15 cellular contexts compared by ENCODE assay signal in the genomic region with DNA sequence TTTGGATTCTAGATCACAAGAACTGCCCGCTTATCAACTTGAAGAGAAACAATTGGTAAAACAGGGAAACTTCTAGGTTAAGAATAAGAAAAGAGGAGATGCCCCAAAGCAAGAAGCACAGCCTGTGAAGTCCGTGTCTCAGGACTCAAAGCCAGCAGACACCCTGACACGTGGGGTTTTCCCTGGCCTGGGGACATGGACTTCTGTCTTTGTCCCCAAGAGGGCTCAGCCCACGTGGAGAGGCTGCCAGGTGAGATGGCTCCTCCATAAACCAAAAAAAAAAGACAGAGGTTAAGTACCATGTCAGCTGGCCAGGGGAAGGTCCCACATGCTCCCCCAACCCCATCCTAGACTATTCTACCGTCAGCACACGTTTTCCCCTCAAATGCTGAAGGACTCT. TPM values are rescaled to one million over a fixed set of nuclear protein-coding genes. Genes with fewer than 3 reads are reported as not detected.
A peak's percentile ranks its signal among the peaks of the same experiment; 100 is the strongest.
DNase-seq lines count a peak whose midpoint lies in the region; ATAC-seq and TF ChIP-seq lines count a peak whose summit lies in the region.
"Had no signal": no experiment of that assay in that cellular context is flagged by ENCODE, and none has a peak within 500 bp of the region (broad histone marks: within the 10 kb centered on the region; RNA-seq: fewer than 3 reads in every experiment).

No MANE protein-coding gene starts in this region.

- no peak for TF ChIP-seq EP300 in transverse colon (IDR thresholded peaks at IDR 0.05; ENCODE audit: low read depth)

- no peaks in the 10 kb centered on the region for H3K9me3 ChIP-seq in colonic mucosa
- H3K9me3 ChIP-seq in mucosa of descending colon = no peaks in the 10 kb centered on the region
- no peaks in the 10 kb centered on the region for H3K9me3 ChIP-seq in transverse colon

- in situ Hi-C loops in transverse colon (cut with MboI; ENCODE audit: low pct_ligation_motif_present in 1 of 4, low pct_unique_long_range_greater_than_20kb in 1 of 4, low sequenced_read_pairs in 3 of 4) = no loop called here

- WGBS in transverse colon (ENCODE audit: low coverage in 1 of 2), 2 donors = 49 to 59% methylated on average over 5 to 6 of the region's 6 CpGs

- TF ChIP-seq CTCF in colonic mucosa (IDR thresholded peaks at IDR 0.05) (no peak), mucosa of descending colon (IDR thresholded peaks at IDR 0.05) (no peak), transverse colon (IDR thresholded peaks at IDR 0.05) (peak in 1 of 5 experiments; percentile 38)

- H3K4me1 ChIP-seq in colonic mucosa (peaks cover 11% of the 10 kb centered on the region), mucosa of descending colon (ENCODE audit: low read depth) (peaks cover 22% of the 10 kb centered on the region), transverse colon (peaks cover 10 to 55% (median 24%) of the 10 kb centered on the region in 4 donors)

- H3K4me3 ChIP-seq in colonic mucosa = no peak overlapping the region
- no peak overlapping the region for H3K4me3 ChIP-seq in mucosa of descending colon
- H3K4me3 ChIP-seq in transverse colon = peak overlapping the region in 1 of 4 donors; percentile 10

- H3K36me3 ChIP-seq in colonic mucosa = no peaks in the 10 kb centered on the region
- H3K36me3 ChIP-seq in mucosa of descending colon (ENCODE audit: low read depth) = no peaks in the 10 kb centered on the region
- H3K36me3 ChIP-seq in transverse colon = peaks cover 0 to under 1% (median 0%) of the 10 kb centered on the region in 4 donors

- no peak for TF ChIP-seq POLR2A in transverse colon (IDR thresholded peaks at IDR 0.05)

- H3K27me3 ChIP-seq in colonic mucosa (no peaks in the 10 kb centered on the region), transverse colon (no peaks in the 10 kb centered on the region)

- peak overlapping the region; percentile 61 for H3K27ac ChIP-seq in colonic mucosa
- peak overlapping the region; percentile 18 to 65 (median 56) for H3K27ac ChIP-seq in transverse colon

- intact Hi-C loops in colonic mucosa (cut with DNase I) (no loop called here), mucosa of descending colon (cut with DNase I, micrococcal nuclease) (no loop called here), transverse colon (cut with DNase I; ENCODE audit: low total_unique reads) (no loop called here)

- H3K9ac ChIP-seq in colonic mucosa (ENCODE audit: low read depth in 2 of 2, low read length in 2 of 2) = peak overlapping the region in 1 of 2 donors; percentile 69

- ATAC-seq in mucosa of descending colon (peak; percentile 47), HG03469 (IDR thresholded peaks at IDR 0.05; ENCODE audit: unreplicated experiment) (no peak)

- peak; percentile 31 for DNase-seq in DMS53 (lab: John Stamatoyannopoulos, UW)
- DNase-seq in DMS53 treated with DMSO at 0.1 percent for 48 hours (lab: John Stamatoyannopoulos, UW; ENCODE audit: unreplicated experiment) = no peak
- no peak for DNase-seq in colonic mucosa
- peak in 1 of 3 donors; percentile 33 for DNase-seq in mucosa of descending colon
- DNase-seq in transverse colon = no peak
- no peak for DNase-seq in activated CD4-positive, CD25-positive, alpha-beta regulatory T cell (lab: John Stamatoyannopoulos, UW)
- no peak for DNase-seq in NCI-H1436 (lab: John Stamatoyannopoulos, UW)
- DNase-seq: 8988T; activated T-cell treated with anti-CD3 and anti-CD28 coated beads for 4 hours; KBM-7; NCI-H1436 treated with DMSO at 0.1 percent for 48 hours; stimulated activated CD4-positive, alpha-beta T cell treated with anti-CD3 and anti-CD28 coated beads, Interleukin-2, amount 100 ng/mL, for 24 hours; stimulated activated CD8-positive, alpha-beta memory T cell treated with anti-CD3 and anti-CD28 coated beads, Interleukin-4, amount 100 ng/mL, for 48 hours; T-helper 1 cell had no signal

RNA-seq across cellular contexts. Expression of a gene that starts 9.9 kb away (rescaled TPM):
- 100 to 1,000 TPM; 139 to 285 TPM for total RNA-seq in colonic mucosa
- total RNA-seq in mucosa of descending colon = 100 to 1,000 TPM; 134 to 147 (median 142) TPM
- 100 to 1,000 TPM; 134 to 276 (median 170) TPM for total RNA-seq in transverse colon

RNA-seq across cellular contexts. Expression of a gene that starts 38.2 kb away (rescaled TPM):
- 10 to 100 TPM; 14.1 to 19.0 TPM for total RNA-seq in colonic mucosa
- 10 to 100 TPM; 13.4 to 24.1 (median 23.2) TPM for total RNA-seq in mucosa of descending colon
- 1 to 10 TPM in 3 of 4 donors, under 1 TPM in 1; 1.00 to 9.7 (median 7.2) TPM for total RNA-seq in transverse colon

RNA-seq across cellular contexts. Expression of a gene that starts 58.4 kb away (rescaled TPM):
- total RNA-seq in colonic mucosa (1 to 10 TPM; 5.5 to 6.5 TPM), mucosa of descending colon (1 to 10 TPM; 3.7 to 6.4 (median 4.2) TPM), transverse colon (1 to 10 TPM; 1.4 to 8.7 (median 6.1) TPM)
